8 cellular contexts compared by ENCODE assay signal in the genomic region with DNA sequence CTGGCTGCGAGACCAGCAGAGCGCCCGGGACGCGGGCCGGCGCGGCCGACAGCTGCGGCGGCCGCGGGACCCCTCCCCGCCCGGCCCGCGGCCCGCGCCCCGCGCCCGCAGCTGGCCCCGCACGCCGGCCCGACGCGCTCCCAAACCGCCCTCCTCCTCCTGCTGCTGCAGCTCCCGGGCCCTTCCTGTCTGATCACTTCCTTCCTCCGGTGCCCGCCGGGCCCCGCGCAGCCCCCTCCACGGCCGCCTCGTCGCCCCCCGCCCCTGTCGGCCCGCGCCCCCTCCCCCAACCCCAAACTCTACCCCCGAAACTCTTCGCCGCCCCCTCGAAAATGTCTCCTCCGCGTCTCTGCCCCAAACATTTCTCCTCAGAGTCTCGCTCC. TPM values are rescaled to one million over a fixed set of nuclear protein-coding genes. Genes with fewer than 3 reads are reported as not detected.
DNase-seq lines count a peak whose midpoint lies in the region; ATAC-seq and TF ChIP-seq lines count a peak whose summit lies in the region.

No MANE protein-coding gene starts in this region.

- H3K4me1 ChIP-seq in Loucy (ENCODE audit: insufficient read depth, low read length, poor library complexity, severe bottlenecking): peaks cover 57% of the 10 kb centered on the region
- H3K4me1 ChIP-seq in psoas muscle: peaks cover 11% of the 10 kb centered on the region

- H3K4me3 Mint-ChIP-seq in activated T-helper 1 cell treated with anti-CD3 and anti-CD28 coated beads, Interleukin-12 subunit alpha, Interleukin-12 subunit beta, Interleukin-2, Interleukin-4 antibody, amounts not matched to agents 30 ng/mL and 10 ng/mL and 1 ng/mL, durations not matched to agents 14 hours and 24 hours and 36 hours: peak overlapping the region; percentile 99
- peak overlapping the region; percentile 96 for H3K4me3 Mint-ChIP-seq in glutamatergic neuron (ENCODE audit: unreplicated experiment)

- H3K36me3 ChIP-seq in Loucy (ENCODE audit: insufficient read depth, low read length) (no peaks in the 10 kb centered on the region), psoas muscle (ENCODE audit: insufficient read depth in 1 of 2, low read depth in 1 of 2) (no peaks in the 10 kb centered on the region)

- peak overlapping the region; percentile 91 for H3K9ac ChIP-seq in Loucy (ENCODE audit: low read depth, low read length, poor library complexity, severe bottlenecking)

- WGBS in psoas muscle, 3 donors: 0 to 1% (median 0%) methylated on average over 7 to 50 of the region's 50 CpGs

- peaks cover 8% of the 10 kb centered on the region for H3K36me3 Mint-ChIP-seq in activated T-helper 1 cell treated with anti-CD3 and anti-CD28 coated beads, Interleukin-12 subunit alpha, Interleukin-12 subunit beta, Interleukin-2, Interleukin-4 antibody, amounts not matched to agents 30 ng/mL and 10 ng/mL and 1 ng/mL, durations not matched to agents 14 hours and 24 hours and 36 hours (ENCODE audit: low read depth)
- H3K36me3 Mint-ChIP-seq in glutamatergic neuron (ENCODE audit: unreplicated experiment): no peaks in the 10 kb centered on the region

- no peaks in the 10 kb centered on the region for H3F3A ChIP-seq in Loucy (ENCODE audit: low read depth)

- H3K9me3 ChIP-seq in Loucy (ENCODE audit: insufficient read depth, low read depth, low read length) (no peaks in the 10 kb centered on the region), psoas muscle (no peaks in the 10 kb centered on the region)

- H3K4me1 Mint-ChIP-seq in activated T-helper 1 cell treated with anti-CD3 and anti-CD28 coated beads, Interleukin-12 subunit alpha, Interleukin-12 subunit beta, Interleukin-2, Interleukin-4 antibody, amounts not matched to agents 30 ng/mL and 10 ng/mL and 1 ng/mL, durations not matched to agents 14 hours and 24 hours and 36 hours (ENCODE audit: low read depth): peaks cover 27% of the 10 kb centered on the region
- H3K4me1 Mint-ChIP-seq in glutamatergic neuron (ENCODE audit: low read depth, unreplicated experiment): peaks cover 16% of the 10 kb centered on the region

- H2AFZ ChIP-seq in Loucy (ENCODE audit: low read length): peak overlapping the region; percentile 90

- intact Hi-C loops in activated T-helper 1 cell treated with anti-CD3 and anti-CD28 coated beads, Interleukin-12 subunit alpha, Interleukin-12 subunit beta, Interleukin-2, Interleukin-4 antibody, amounts not matched to agents 30 ng/mL and 10 ng/mL and 1 ng/mL, durations not matched to agents 14 hours and 24 hours and 36 hours (cut with micrococcal nuclease): loop anchor here (1.0 kb wide), 5 partner anchors 9 to 175 kb away; no protein-coding TSS in a partner anchor
- intact Hi-C loops in psoas muscle (cut with DNase I): no loop called here

- TF ChIP-seq CTCF in GM12865 (IDR thresholded peaks at IDR 0.05; ENCODE audit: insufficient read depth, low read depth, low read length, missing control alignments): no peak
- TF ChIP-seq CTCF in Loucy (conservative IDR thresholded peaks at IDR 0.05; ENCODE audit: low read length): no peak
- TF ChIP-seq CTCF in glutamatergic neuron (IDR thresholded peaks at IDR 0.05; ENCODE audit: partially characterized antibody, unreplicated experiment): no peak
- no peak for TF ChIP-seq CTCF in psoas muscle (IDR thresholded peaks at IDR 0.05)

- H3K27me3 Mint-ChIP-seq in activated T-helper 1 cell treated with anti-CD3 and anti-CD28 coated beads, Interleukin-12 subunit alpha, Interleukin-12 subunit beta, Interleukin-2, Interleukin-4 antibody, amounts not matched to agents 30 ng/mL and 10 ng/mL and 1 ng/mL, durations not matched to agents 14 hours and 24 hours and 36 hours (ENCODE audit: insufficient read depth): no peaks in the 10 kb centered on the region
- peaks cover 3% of the 10 kb centered on the region for H3K27me3 Mint-ChIP-seq in glutamatergic neuron (ENCODE audit: unreplicated experiment)

- H3K79me2 ChIP-seq in Loucy (ENCODE audit: insufficient read depth, low read length): peaks cover 51% of the 10 kb centered on the region

- H3K27me3 ChIP-seq in Loucy (ENCODE audit: insufficient read depth, low read length, poor library complexity, severe bottlenecking) (no peaks in the 10 kb centered on the region), psoas muscle (ENCODE audit: insufficient read depth in 3 of 3, low read length in 2 of 3) (no peaks in the 10 kb centered on the region)

- H3K4me2 ChIP-seq in Loucy (ENCODE audit: low read depth, low read length, poor library complexity, severe bottlenecking): peak overlapping the region; percentile 98

- peak; percentile 41 for DNase-seq in GM12865 (ENCODE audit: low read depth)
- DNase-seq in activated T-helper 1 cell treated with anti-CD3 and anti-CD28 coated beads, Interleukin-12 subunit alpha, Interleukin-12 subunit beta, Interleukin-2, Interleukin-4 antibody, amounts not matched to agents 30 ng/mL and 10 ng/mL and 1 ng/mL, durations not matched to agents 14 hours and 24 hours and 36 hours (ENCODE audit: low spot score): peak; percentile 13
- DNase-seq in glutamatergic neuron: peak; percentile 41
- DNase-seq in psoas muscle: peak; percentile 31 to 69

- ATAC-seq in psoas muscle (peak; percentile 28 to 61 (median 48)), GM18858 (IDR thresholded peaks at IDR 0.05; ENCODE audit: unreplicated experiment) (no peak), HG02852 (IDR thresholded peaks at IDR 0.05; ENCODE audit: unreplicated experiment) (no peak), HG02610 (IDR thresholded peaks at IDR 0.05; ENCODE audit: unreplicated experiment) (no peak)

- H3K4me3 ChIP-seq in GM12865 (ENCODE audit: low read depth, low read length) (peak overlapping the region; percentile 98), Loucy (ENCODE audit: low read length, poor library complexity, severe bottlenecking) (peak overlapping the region; percentile 98), psoas muscle (peak overlapping the region; percentile 92)

- H4K20me1 ChIP-seq in Loucy (ENCODE audit: insufficient read depth, low read length, poor library complexity, severe bottlenecking): peaks cover 47% of the 10 kb centered on the region

- H3K9me2 ChIP-seq in Loucy (replicated peaks; ENCODE audit: low read depth, low read length): no peaks in the 10 kb centered on the region

- no peaks in the 10 kb centered on the region for H3K9me3 Mint-ChIP-seq in activated T-helper 1 cell treated with anti-CD3 and anti-CD28 coated beads, Interleukin-12 subunit alpha, Interleukin-12 subunit beta, Interleukin-2, Interleukin-4 antibody, amounts not matched to agents 30 ng/mL and 10 ng/mL and 1 ng/mL, durations not matched to agents 14 hours and 24 hours and 36 hours
- peaks cover 16% of the 10 kb centered on the region for H3K9me3 Mint-ChIP-seq in glutamatergic neuron (ENCODE audit: unreplicated experiment)

- peak overlapping the region; percentile 80 for H3K27ac ChIP-seq in psoas muscle

- peak overlapping the region; percentile 93 for H3K27ac Mint-ChIP-seq in activated T-helper 1 cell treated with anti-CD3 and anti-CD28 coated beads, Interleukin-12 subunit alpha, Interleukin-12 subunit beta, Interleukin-2, Interleukin-4 antibody, amounts not matched to agents 30 ng/mL and 10 ng/mL and 1 ng/mL, durations not matched to agents 14 hours and 24 hours and 36 hours
- peak overlapping the region; percentile 96 for H3K27ac Mint-ChIP-seq in glutamatergic neuron (ENCODE audit: unreplicated experiment)

RNA-seq across cellular contexts. Expression of a gene that starts 0.6 kb away (rescaled TPM):
- total RNA-seq in activated T-helper 1 cell treated with anti-CD3 and anti-CD28 coated beads, Interleukin-12 subunit alpha, Interleukin-12 subunit beta, Interleukin-2, Interleukin-4 antibody, amounts not matched to agents 30 ng/mL and 10 ng/mL and 1 ng/mL, durations not matched to agents 14 hours and 24 hours and 36 hours: 23.3 and 27.7 TPM in 2 replicates
- total RNA-seq in glutamatergic neuron (ENCODE audit: unreplicated experiment) (32.0 TPM), psoas muscle (10 to 100 TPM in 2 of 4 donors, 1 to 10 TPM in 2; 7.4 to 13.4 (median 10.2) TPM)
- polyA plus RNA-seq in psoas muscle: 1 to 10 TPM; 1.5 to 6.6 (median 4.6) TPM

RNA-seq across cellular contexts. Expression of a gene that starts 49.2 kb away (rescaled TPM):
- total RNA-seq in activated T-helper 1 cell treated with anti-CD3 and anti-CD28 coated beads, Interleukin-12 subunit alpha, Interleukin-12 subunit beta, Interleukin-2, Interleukin-4 antibody, amounts not matched to agents 30 ng/mL and 10 ng/mL and 1 ng/mL, durations not matched to agents 14 hours and 24 hours and 36 hours: not detected in 2 replicates
- total RNA-seq in glutamatergic neuron (ENCODE audit: unreplicated experiment): 0.20 TPM
- total RNA-seq in psoas muscle: not detected
- polyA plus RNA-seq in psoas muscle: under 1 TPM in 2 of 3 donors, not detected in 1; 0.03 to 0.06 TPM

Comparison
In these comparisons a context has a peak if more than half of its experiments do, and no peak if none do; other contexts are left out.
1. ATAC-seq: peak in psoas muscle (4 of 4); none in GM18858 (single experiment), HG02852 (single experiment) and HG02610 (single experiment).
2. Peak in every context shown above with its lines, with median percentiles within 50 percentile points of each other: DNase-seq and H3K4me3 ChIP-seq.